ENCODE assay signal across 12 cellular contexts in genomic region chr7:2175514-2175913, GRCh38. TPM values are rescaled to one million over a fixed set of nuclear protein-coding genes. Genes with fewer than 3 reads are reported as not detected.
DNase-seq lines count a peak whose midpoint lies in the region; ATAC-seq and TF ChIP-seq lines count a peak whose summit lies in the region.
"Had no signal": no experiment of that assay in that cellular context is flagged by ENCODE, and none has a peak within 500 bp of the region (broad histone marks: within the 10 kb centered on the region; RNA-seq: fewer than 3 reads in every experiment).

No MANE protein-coding gene starts in this region.

- no peaks in the 10 kb centered on the region for H3K9me2 ChIP-seq in GM23338 (ENCODE audit: insufficient read depth)

- POLR2A ChIA-PET in CD8-positive, alpha-beta T cell (lab: Charles Lee), result no interaction called here
- POLR2A ChIA-PET in naive thymus-derived CD4-positive, alpha-beta T cell (lab: Charles Lee), result no interaction called here
- POLR2A ChIA-PET in CD4-positive, alpha-beta memory T cell (lab: Charles Lee; ENCODE audit: partially characterized antibody), result no interaction called here

- DNase-seq in GM23338 (ENCODE audit: low spot score), result peak; percentile 33
- peak; percentile 97 for DNase-seq in amniotic epithelial cell (ENCODE audit: low read depth)
- DNase-seq in cardiac septum (ENCODE audit: low spot score), result peak; percentile 75
- DNase-seq in NCI-H128 (lab: John Stamatoyannopoulos, UW; ENCODE audit: unreplicated experiment), result no peak
- no peak for DNase-seq in CD8-positive, alpha-beta T cell
- no peak for DNase-seq in naive thymus-derived CD4-positive, alpha-beta T cell
- no peak for DNase-seq in CD4-positive, alpha-beta memory T cell
- DNase-seq: activated naive CD4-positive, alpha-beta T cell treated with anti-CD3 and anti-CD28 coated beads for 36 hours; NCI-H187 treated with DMSO at 0.1 percent for 48 hours had no signal

- H3K27ac Mint-ChIP-seq in GM23338, result peak overlapping the region; percentile 51
- H3K27ac Mint-ChIP-seq in CD8-positive, alpha-beta T cell, result no peak overlapping the region
- H3K27ac Mint-ChIP-seq in naive thymus-derived CD4-positive, alpha-beta T cell, result no peak overlapping the region
- H3K27ac Mint-ChIP-seq in CD4-positive, alpha-beta memory T cell, result no peak overlapping the region
- H3K27ac Mint-ChIP-seq: activated naive CD4-positive, alpha-beta T cell treated with anti-CD3 and anti-CD28 coated beads for 36 hours; T-helper 1 cell treated with Interleukin-12 subunit alpha and Interleukin-12 subunit beta and Interleukin-4 antibody, amounts not matched to agents 30 μg/mL and 1 μg/mL, for 36 hours had no signal

- H4K20me1 ChIP-seq in GM23338 (replicated peaks; ENCODE audit: insufficient read depth), result no peaks in the 10 kb centered on the region

- CTCF ChIA-PET in CD8-positive, alpha-beta T cell (lab: Charles Lee), result no interaction called here
- CTCF ChIA-PET in naive thymus-derived CD4-positive, alpha-beta T cell (lab: Charles Lee), result no interaction called here
- CTCF ChIA-PET in CD4-positive, alpha-beta memory T cell (lab: Charles Lee; ENCODE audit: partially characterized antibody), result no interaction called here

- H2AFZ ChIP-seq in GM23338, result no peak overlapping the region

- H3K27ac ChIP-seq in GM23338 (ENCODE audit: low read depth) (no peak overlapping the region), skeletal muscle tissue (ENCODE audit: low read depth, low read length) (peak overlapping the region; percentile 68)
- H3K27ac ChIP-seq in CD8-positive, alpha-beta T cell (ENCODE audit: low read depth, low read length), result no peak overlapping the region
- H3K27ac ChIP-seq in naive thymus-derived CD4-positive, alpha-beta T cell (ENCODE audit: low read depth, low read length), result no peak overlapping the region
- H3K27ac ChIP-seq in CD4-positive, alpha-beta memory T cell (ENCODE audit: low read depth, low read length), result no peak overlapping the region

- 0 out of 2 replicates have a peak, but pooled peaks cover 3% of the 10 kb centered on the region for H3K79me2 ChIP-seq in GM23338 (replicated peaks; ENCODE audit: insufficient read depth)

- no peak for TF ChIP-seq CTCF in GM23338 (conservative IDR thresholded peaks at IDR 0.05; ENCODE audit: low read depth in 2 of 2)
- TF ChIP-seq CTCF in CD8-positive, alpha-beta T cell (IDR thresholded peaks at IDR 0.05), result no peak

- intact Hi-C loops in cardiac septum (cut with DNase I), result loop anchor here (5.0 kb wide), 1 partner anchor 73 kb away; no protein-coding TSS in a partner anchor
- intact Hi-C loops in CD8-positive, alpha-beta T cell (cut with DNase I, micrococcal nuclease), result no loop called here
- intact Hi-C loops in naive thymus-derived CD4-positive, alpha-beta T cell (cut with micrococcal nuclease), result no loop called here
- intact Hi-C loops in CD4-positive, alpha-beta memory T cell (cut with micrococcal nuclease), result no loop called here

- H3K4me1 Mint-ChIP-seq in GM23338, result peaks cover 12% of the 10 kb centered on the region
- H3K4me1 Mint-ChIP-seq in CD8-positive, alpha-beta T cell (ENCODE audit: low read depth), result no peaks in the 10 kb centered on the region
- peaks cover 0 to 6% (median 0%) of the 10 kb centered on the region in 7 donors for H3K4me1 Mint-ChIP-seq in naive thymus-derived CD4-positive, alpha-beta T cell
- peaks cover 0 to 4% (median 1%) of the 10 kb centered on the region in 4 donors for H3K4me1 Mint-ChIP-seq in CD4-positive, alpha-beta memory T cell

- H3K36me3 ChIP-seq in GM23338 (ENCODE audit: insufficient read depth) (no peaks in the 10 kb centered on the region), skeletal muscle tissue (ENCODE audit: control insufficient read depth in 3 of 3, insufficient read depth in 3 of 3, low read length in 3 of 3) (peaks cover under 1 to 7% (median 2%) of the 10 kb centered on the region in 3 donors)
- no peaks in the 10 kb centered on the region for H3K36me3 ChIP-seq in CD8-positive, alpha-beta T cell (ENCODE audit: insufficient read depth, low read length)
- H3K36me3 ChIP-seq in naive thymus-derived CD4-positive, alpha-beta T cell (ENCODE audit: control insufficient read depth in 2 of 3, insufficient read depth in 3 of 3, low read length in 3 of 3), result peaks cover 0 to 15% (median 0%) of the 10 kb centered on the region in 3 experiments
- no peaks in the 10 kb centered on the region for H3K36me3 ChIP-seq in CD4-positive, alpha-beta memory T cell (ENCODE audit: insufficient read depth, low read length)

- H3K9me3 Mint-ChIP-seq in GM23338, result no peaks in the 10 kb centered on the region
- H3K9me3 Mint-ChIP-seq in CD8-positive, alpha-beta T cell, result no peaks in the 10 kb centered on the region
- H3K9me3 Mint-ChIP-seq in naive thymus-derived CD4-positive, alpha-beta T cell, result no peaks in the 10 kb centered on the region
- H3K9me3 Mint-ChIP-seq in CD4-positive, alpha-beta memory T cell, result no peaks in the 10 kb centered on the region
- H3K9me3 Mint-ChIP-seq: activated naive CD4-positive, alpha-beta T cell treated with anti-CD3 and anti-CD28 coated beads for 36 hours; T-helper 1 cell treated with Interleukin-12 subunit alpha and Interleukin-12 subunit beta and Interleukin-4 antibody, amounts not matched to agents 30 μg/mL and 1 μg/mL, for 36 hours had no signal

- H3K4me3 Mint-ChIP-seq in GM23338, result no peak overlapping the region
- H3K4me3 Mint-ChIP-seq in CD8-positive, alpha-beta T cell, result no peak overlapping the region
- H3K4me3 Mint-ChIP-seq in naive thymus-derived CD4-positive, alpha-beta T cell, result no peak overlapping the region
- no peak overlapping the region for H3K4me3 Mint-ChIP-seq in CD4-positive, alpha-beta memory T cell
- H3K4me3 Mint-ChIP-seq: activated naive CD4-positive, alpha-beta T cell treated with anti-CD3 and anti-CD28 coated beads for 36 hours; T-helper 1 cell treated with Interleukin-12 subunit alpha and Interleukin-12 subunit beta and Interleukin-4 antibody, amounts not matched to agents 30 μg/mL and 1 μg/mL, for 36 hours had no signal

- H3K9me3 ChIP-seq in skeletal muscle tissue (ENCODE audit: control insufficient read depth in 3 of 3, low read length in 3 of 3), result no peaks in the 10 kb centered on the region
- no peaks in the 10 kb centered on the region for H3K9me3 ChIP-seq in CD8-positive, alpha-beta T cell (ENCODE audit: low read length)
- H3K9me3 ChIP-seq in naive thymus-derived CD4-positive, alpha-beta T cell (ENCODE audit: control insufficient read depth in 2 of 3, low read length in 3 of 3), result no peaks in the 10 kb centered on the region
- H3K9me3 ChIP-seq in CD4-positive, alpha-beta memory T cell (ENCODE audit: control insufficient read depth in 1 of 2, low read length in 2 of 2), result no peaks in the 10 kb centered on the region

- H3K4me3 ChIP-seq in GM23338 (no peak overlapping the region), skeletal muscle tissue (ENCODE audit: low read length in 3 of 3) (peak overlapping the region in 1 of 3 donors; percentile 35)
- H3K4me3 ChIP-seq in CD8-positive, alpha-beta T cell (ENCODE audit: low read depth, low read length), result no peak overlapping the region
- no peak overlapping the region for H3K4me3 ChIP-seq in naive thymus-derived CD4-positive, alpha-beta T cell (ENCODE audit: low read length)
- H3K4me3 ChIP-seq in CD4-positive, alpha-beta memory T cell (ENCODE audit: low read length in 2 of 2), result no peak overlapping the region
- H3K4me3 ChIP-seq: GM12878 had no signal

- no peaks in the 10 kb centered on the region for H3K4me1 ChIP-seq in GM23338 (ENCODE audit: insufficient read depth)
- peaks cover 24 to 43% (median 36%) of the 10 kb centered on the region in 3 donors for H3K4me1 ChIP-seq in skeletal muscle tissue (ENCODE audit: control insufficient read depth in 3 of 3, insufficient read depth in 3 of 3, low read length in 3 of 3)
- no peaks in the 10 kb centered on the region for H3K4me1 ChIP-seq in CD8-positive, alpha-beta T cell (ENCODE audit: insufficient read depth, low read length)
- H3K4me1 ChIP-seq in naive thymus-derived CD4-positive, alpha-beta T cell (ENCODE audit: control insufficient read depth in 2 of 2, insufficient read depth in 2 of 2, low read length in 2 of 2), result no peaks in the 10 kb centered on the region
- no peaks in the 10 kb centered on the region for H3K4me1 ChIP-seq in CD4-positive, alpha-beta memory T cell (ENCODE audit: insufficient read depth, low read length)

- H3F3A ChIP-seq in GM23338 (replicated peaks; ENCODE audit: low read depth), result no peaks in the 10 kb centered on the region

- H3K27me3 ChIP-seq in GM23338 (ENCODE audit: insufficient read depth), result no peaks in the 10 kb centered on the region
- H3K27me3 ChIP-seq in skeletal muscle tissue (ENCODE audit: control insufficient read depth in 3 of 3, insufficient read depth in 3 of 3, low read length in 3 of 3), result no peaks in the 10 kb centered on the region
- no peaks in the 10 kb centered on the region for H3K27me3 ChIP-seq in CD8-positive, alpha-beta T cell (ENCODE audit: insufficient read depth, low read length)
- no peaks in the 10 kb centered on the region for H3K27me3 ChIP-seq in naive thymus-derived CD4-positive, alpha-beta T cell (ENCODE audit: control insufficient read depth in 2 of 2, insufficient read depth in 2 of 2, low read length in 2 of 2)
- no peaks in the 10 kb centered on the region for H3K27me3 ChIP-seq in CD4-positive, alpha-beta memory T cell (ENCODE audit: insufficient read depth, low read length)

- peak; percentile 63 for ATAC-seq in GM23338
- ATAC-seq in CD8-positive, alpha-beta T cell, result no peak
- ATAC-seq in naive thymus-derived CD4-positive, alpha-beta T cell, result no peak
- ATAC-seq: GM12878 had no signal

- peak overlapping the region in 2 of 3 donors; percentile 16 to 22 for H3K9ac ChIP-seq in skeletal muscle tissue (ENCODE audit: low read depth in 1 of 3, low read length in 3 of 3)

- H3K27me3 Mint-ChIP-seq in GM23338 (ENCODE audit: insufficient read depth, low read depth, poor library complexity), result peaks cover 9% of the 10 kb centered on the region
- no peaks in the 10 kb centered on the region for H3K27me3 Mint-ChIP-seq in CD8-positive, alpha-beta T cell (ENCODE audit: low read depth)
- H3K27me3 Mint-ChIP-seq in naive thymus-derived CD4-positive, alpha-beta T cell, result no peaks in the 10 kb centered on the region
- no peaks in the 10 kb centered on the region for H3K27me3 Mint-ChIP-seq in CD4-positive, alpha-beta memory T cell

- peaks cover 15% of the 10 kb centered on the region; the same call in 2 of the 3 replicates for H3K36me3 Mint-ChIP-seq in GM23338 (ENCODE audit: low read depth)
- peaks cover 57% of the 10 kb centered on the region for H3K36me3 Mint-ChIP-seq in CD8-positive, alpha-beta T cell
- H3K36me3 Mint-ChIP-seq in naive thymus-derived CD4-positive, alpha-beta T cell, result peaks cover 0 to 50% (median 17%) of the 10 kb centered on the region in 5 donors
- peaks cover 11 to 19% of the 10 kb centered on the region in 2 donors for H3K36me3 Mint-ChIP-seq in CD4-positive, alpha-beta memory T cell

- no peak overlapping the region for H3K4me2 ChIP-seq in GM23338

RNA-seq across cellular contexts. Expression of gene MAD1L1, which starts 57.2 kb away (rescaled TPM):
- 59.3 and 87.1 TPM in 2 replicates for total RNA-seq in GM23338 (2014; rRNA removed; shearing (Covaris generic))
- 40.3 and 42.9 TPM in 2 replicates for polyA plus RNA-seq in GM23338 (2016; fragmentation: Nextera tagmentation; extraction: Ambion mirVana)
- total RNA-seq in cardiac septum (13.5 TPM), skeletal muscle tissue (42.3 TPM)
- 10 to 100 TPM; 88.7 to 91.0 TPM for total RNA-seq in CD8-positive, alpha-beta T cell
- 100 to 1,000 TPM; 112 to 141 (median 125) TPM for total RNA-seq in naive thymus-derived CD4-positive, alpha-beta T cell
- 100 to 1,000 TPM; 269 to 314 TPM for polyA plus RNA-seq in naive thymus-derived CD4-positive, alpha-beta T cell
- total RNA-seq in CD4-positive, alpha-beta memory T cell, result 10 to 100 TPM; 89.9 to 94.2 TPM
- polyA plus RNA-seq in CD4-positive, alpha-beta memory T cell, result 100 to 1,000 TPM; 125 to 132 TPM

Comparison
In these comparisons a context has a peak if more than half of its experiments do, and no peak if none do; other contexts are left out.
1. DNase-seq: peak in GM23338 (single experiment), amniotic epithelial cell (single experiment) and cardiac septum (single experiment); none in NCI-H128 (single experiment), CD8-positive, alpha-beta T cell (0 of 7), naive thymus-derived CD4-positive, alpha-beta T cell (0 of 9) and CD4-positive, alpha-beta memory T cell (0 of 5).